In the genomic region with DNA sequence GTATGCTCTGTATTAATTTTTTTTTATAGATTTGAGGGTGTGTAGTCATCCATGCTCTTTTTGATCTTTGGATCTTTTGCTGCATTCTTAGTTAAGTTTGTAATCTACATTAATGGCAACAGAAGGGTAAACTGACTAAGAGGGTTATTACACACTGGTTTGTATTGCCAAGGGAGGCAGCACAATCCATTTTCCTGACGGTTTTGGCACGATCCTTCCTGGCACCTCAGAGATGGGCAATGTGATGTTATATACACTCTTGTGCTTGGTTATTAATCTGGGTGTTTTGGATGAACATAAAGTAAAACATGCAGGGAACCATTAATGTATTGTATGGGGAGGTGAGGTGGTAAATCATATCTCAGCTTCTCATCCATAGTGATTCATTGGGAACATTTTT, we compare ENCODE assay signal across 16 cellular contexts.
DNase-seq lines count a peak whose midpoint lies in the region; ATAC-seq, FAIRE-seq and TF ChIP-seq lines count a peak whose summit lies in the region.
"Had no signal": no experiment of that assay in that cellular context is flagged by ENCODE, and none has a peak within 500 bp of the region (broad histone marks: within the 10 kb centered on the region; RNA-seq: fewer than 3 reads in every experiment).

No MANE protein-coding gene starts in this region.

- CTCF ChIA-PET in activated CD4-positive, alpha-beta T cell treated with anti-CD3 and anti-CD28 coated beads for 36 hours (lab: Charles Lee): interaction anchor here (0.6 kb wide), 1 partner anchor 1062 kb away, joined by 3 read pairs; no protein-coding TSS in a partner anchor
- CTCF ChIA-PET in Calu3 (lab: Charles Lee): no interaction called here
- CTCF ChIA-PET in PC-9 (lab: Charles Lee): no interaction called here

- no peaks in the 10 kb centered on the region for H3K27me3 Mint-ChIP-seq in activated CD4-positive, alpha-beta T cell treated with anti-CD3 and anti-CD28 coated beads, Interleukin-2, amount 10 ng/mL, durations not matched to agents 24 days and 14 days
- no peaks in the 10 kb centered on the region for H3K27me3 Mint-ChIP-seq in activated CD4-positive, alpha-beta T cell treated with anti-CD3 and anti-CD28 coated beads for 36 hours
- no peaks in the 10 kb centered on the region for H3K27me3 Mint-ChIP-seq in Calu3 (ENCODE audit: unreplicated experiment)
- no peaks in the 10 kb centered on the region for H3K27me3 Mint-ChIP-seq in natural killer cell (ENCODE audit: low read depth in 2 of 2)

- no peak for ATAC-seq in activated CD4-positive, alpha-beta T cell treated with anti-CD3 and anti-CD28 coated beads for 36 hours
- ATAC-seq in natural killer cell (no peak), HG03139 (IDR thresholded peaks at IDR 0.05; ENCODE audit: unreplicated experiment) (no peak)

- peak overlapping the region; percentile 48 for H3K4me3 Mint-ChIP-seq in activated CD4-positive, alpha-beta T cell treated with anti-CD3 and anti-CD28 coated beads, Interleukin-2, amount 10 ng/mL, durations not matched to agents 24 days and 14 days
- no peak overlapping the region for H3K4me3 Mint-ChIP-seq in activated CD4-positive, alpha-beta T cell treated with anti-CD3 and anti-CD28 coated beads for 36 hours
- H3K4me3 Mint-ChIP-seq in Calu3 (ENCODE audit: low read depth, unreplicated experiment): no peak overlapping the region
- peak overlapping the region; percentile 63 for H3K4me3 Mint-ChIP-seq in natural killer cell

- H3K27ac Mint-ChIP-seq in activated CD4-positive, alpha-beta T cell treated with anti-CD3 and anti-CD28 coated beads, Interleukin-2, amount 10 ng/mL, durations not matched to agents 24 days and 14 days: no peak overlapping the region
- no peak overlapping the region for H3K27ac Mint-ChIP-seq in activated CD4-positive, alpha-beta T cell treated with anti-CD3 and anti-CD28 coated beads for 36 hours
- peak overlapping the region; percentile 36 for H3K27ac Mint-ChIP-seq in Calu3 (ENCODE audit: unreplicated experiment)
- peak overlapping the region; percentile 80 to 96 for H3K27ac Mint-ChIP-seq in natural killer cell

- H3K9me3 Mint-ChIP-seq in activated CD4-positive, alpha-beta T cell treated with anti-CD3 and anti-CD28 coated beads, Interleukin-2, amount 10 ng/mL, durations not matched to agents 24 days and 14 days: peaks cover 8% of the 10 kb centered on the region
- H3K9me3 Mint-ChIP-seq in activated CD4-positive, alpha-beta T cell treated with anti-CD3 and anti-CD28 coated beads for 36 hours (ENCODE audit: low read depth): no peaks in the 10 kb centered on the region
- H3K9me3 Mint-ChIP-seq in Calu3 (ENCODE audit: low read depth, unreplicated experiment) (no peaks in the 10 kb centered on the region), natural killer cell (peaks cover 0 to 2% of the 10 kb centered on the region in 2 donors)

- FAIRE-seq in D721Med (lab: Jason Lieb, UNC): no peak
- FAIRE-seq: H1 had no signal

- H3K4me1 ChIP-seq in PC-9 (replicated peaks; ENCODE audit: insufficient read depth): peaks cover 70% of the 10 kb centered on the region

- TF ChIP-seq CTCF in Calu3 (IDR thresholded peaks at IDR 0.05; ENCODE audit: unreplicated experiment): no peak
- no peak for TF ChIP-seq CTCF in PC-9 (conservative IDR thresholded peaks at IDR 0.05)
- no peak for TF ChIP-seq CTCF in natural killer cell (IDR thresholded peaks at IDR 0.05)
- no peak for TF ChIP-seq CTCF in D721Med (IDR thresholded peaks at IDR 0.05; ENCODE audit: insufficient read depth, missing control alignments)

- peaks cover 31% of the 10 kb centered on the region for H3K4me1 Mint-ChIP-seq in activated CD4-positive, alpha-beta T cell treated with anti-CD3 and anti-CD28 coated beads, Interleukin-2, amount 10 ng/mL, durations not matched to agents 24 days and 14 days
- peaks cover 17% of the 10 kb centered on the region for H3K4me1 Mint-ChIP-seq in activated CD4-positive, alpha-beta T cell treated with anti-CD3 and anti-CD28 coated beads for 36 hours
- H3K4me1 Mint-ChIP-seq in Calu3 (ENCODE audit: low read depth, unreplicated experiment): peaks cover 41% of the 10 kb centered on the region
- H3K4me1 Mint-ChIP-seq in natural killer cell: peaks cover 42 to 43% of the 10 kb centered on the region in 2 donors

- no peaks in the 10 kb centered on the region for H4K20me1 ChIP-seq in PC-9 (ENCODE audit: insufficient read depth)

- H3K4me2 ChIP-seq in PC-9: no peak overlapping the region

- H3K36me3 ChIP-seq in PC-9 (ENCODE audit: low read depth): peaks cover 11% of the 10 kb centered on the region; the same call in 1 of the 2 replicates

- no peak overlapping the region for H3K4me3 ChIP-seq in PC-9

- no peak for DNase-seq in activated CD4-positive, alpha-beta T cell treated with anti-CD3 and anti-CD28 coated beads, Interleukin-2, amount 10 ng/mL, durations not matched to agents 24 days and 14 days
- DNase-seq in activated CD4-positive, alpha-beta T cell treated with anti-CD3 and anti-CD28 coated beads for 36 hours: no peak
- DNase-seq in Calu3: no peak
- DNase-seq in PC-9: no peak
- DNase-seq in natural killer cell: no peak
- no peak for DNase-seq in D721Med (ENCODE audit: insufficient read length, low spot score)
- DNase-seq in HUDEP-2 (lab: John Stamatoyannopoulos, UW; ENCODE audit: unreplicated experiment in 76 of 76): no peak
- DNase-seq: EL, MM.1S, NCI-H1105, NCI-H1694, NCI-H2227 treated with DMSO at 0.1 percent for 48 hours, NCI-H524, SHP77 treated with DMSO at 0.1 percent for 48 hours had no signal

- peaks cover 12% of the 10 kb centered on the region for H3K36me3 Mint-ChIP-seq in activated CD4-positive, alpha-beta T cell treated with anti-CD3 and anti-CD28 coated beads, Interleukin-2, amount 10 ng/mL, durations not matched to agents 24 days and 14 days (ENCODE audit: low read depth)
- no peaks in the 10 kb centered on the region for H3K36me3 Mint-ChIP-seq in activated CD4-positive, alpha-beta T cell treated with anti-CD3 and anti-CD28 coated beads for 36 hours (ENCODE audit: low read depth)
- H3K36me3 Mint-ChIP-seq in Calu3 (ENCODE audit: insufficient read depth, unreplicated experiment) (peaks cover 4% of the 10 kb centered on the region), natural killer cell (peaks cover 6% of the 10 kb centered on the region)

- no TSS peak for BruUV-seq in Calu3 (replicated peaks; lab: Mats Ljungman, UMichigan)
- BruUV-seq in PC-9 (replicated peaks; lab: Mats Ljungman, UMichigan): no TSS peak

- H3K79me2 ChIP-seq in PC-9 (ENCODE audit: low read depth): no peaks in the 10 kb centered on the region

- H3K9me2 ChIP-seq in PC-9 (ENCODE audit: insufficient read depth): no peaks in the 10 kb centered on the region

- intact Hi-C loops in activated CD4-positive, alpha-beta T cell treated with anti-CD3 and anti-CD28 coated beads, Interleukin-2, amount 10 ng/mL, durations not matched to agents 24 days and 14 days (cut with micrococcal nuclease): loop anchor here (5.0 kb wide), 1 partner anchor 191 kb away; no protein-coding TSS in a partner anchor
- intact Hi-C loops in activated CD4-positive, alpha-beta T cell treated with anti-CD3 and anti-CD28 coated beads for 36 hours (cut with DNase I, micrococcal nuclease): loop anchor here in 1 of 2 experiments (5.0 kb wide), 1 partner anchor 46 kb away; no protein-coding TSS in a partner anchor
- intact Hi-C loops in Calu3 (cut with micrococcal nuclease; ENCODE audit: unreplicated experiment): loop anchor here (5.0 kb wide), 3 partner anchors 39 to 191 kb away; no protein-coding TSS in a partner anchor
- intact Hi-C loops in PC-9 (cut with micrococcal nuclease; ENCODE audit: unreplicated experiment): loop anchor here (5.0 kb wide), 1 partner anchor 76 kb away; no protein-coding TSS in a partner anchor
- intact Hi-C loops in natural killer cell (cut with micrococcal nuclease): loop anchor here (2.0 to 5.0 kb wide), 2 partner anchors 91 to 189 kb away; no protein-coding TSS in a partner anchor

- peaks cover 34% of the 10 kb centered on the region for H3F3A ChIP-seq in PC-9 (ENCODE audit: insufficient read depth, low read depth)

- POLR2A ChIA-PET in activated CD4-positive, alpha-beta T cell treated with anti-CD3 and anti-CD28 coated beads for 36 hours (lab: Charles Lee): no interaction called here
- POLR2A ChIA-PET in PC-9 (lab: Charles Lee; ENCODE audit: unreplicated experiment): interaction anchor here (0.7 kb wide), 1 partner anchor 483 kb away, joined by 5 read pairs; no protein-coding TSS in a partner anchor

- 0 out of 2 replicates have a peak overlapping the region, but pooled peaks have one; percentile 9 for H3K27ac ChIP-seq in PC-9

- H3K9me3 ChIP-seq in PC-9 (ENCODE audit: insufficient read depth, low read depth): peaks cover 5% of the 10 kb centered on the region

- no peak overlapping the region for H2AFZ ChIP-seq in PC-9

- no peaks in the 10 kb centered on the region for H3K27me3 ChIP-seq in PC-9 (ENCODE audit: insufficient read depth, low read depth)

Comparison
In these comparisons a context has a peak if more than half of its experiments do, and no peak if none do; other contexts are left out.
1. H3K4me3 Mint-ChIP-seq: peak in activated CD4-positive, alpha-beta T cell treated with anti-CD3 and anti-CD28 coated beads, Interleukin-2, amount 10 ng/mL, durations not matched to agents 24 days and 14 days (single experiment) and natural killer cell (single experiment); none in activated CD4-positive, alpha-beta T cell treated with anti-CD3 and anti-CD28 coated beads for 36 hours (single experiment) and Calu3 (single experiment).
2. H3K27ac Mint-ChIP-seq: peak in Calu3 (single experiment) and natural killer cell (2 of 2); none in activated CD4-positive, alpha-beta T cell treated with anti-CD3 and anti-CD28 coated beads, Interleukin-2, amount 10 ng/mL, durations not matched to agents 24 days and 14 days (single experiment) and activated CD4-positive, alpha-beta T cell treated with anti-CD3 and anti-CD28 coated beads for 36 hours (single experiment).